ENCODE assay signal across 27 cellular contexts in the genomic region with DNA sequence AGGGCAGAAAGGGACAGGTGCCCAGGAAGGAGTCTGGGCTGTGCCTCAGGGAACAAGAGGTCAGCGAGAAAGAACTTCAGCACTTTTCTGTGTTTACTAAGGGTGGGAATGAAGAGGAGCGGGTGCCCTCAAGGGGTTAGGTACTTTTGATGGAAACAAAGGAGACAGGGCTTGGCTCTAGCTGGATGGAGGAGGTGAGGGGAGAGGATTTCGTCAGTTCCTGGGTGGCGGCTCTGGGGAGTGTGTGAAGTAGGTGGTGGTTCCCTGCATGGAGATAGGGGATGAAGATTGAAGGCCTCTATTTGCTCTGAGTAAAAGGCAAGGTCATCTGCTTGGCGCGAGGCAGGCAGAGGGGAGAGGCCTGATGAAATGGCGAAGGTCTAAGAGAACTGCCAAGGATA. TPM values are rescaled to one million over a fixed set of nuclear protein-coding genes. Genes with fewer than 3 reads are reported as not detected.
DNase-seq lines count a peak whose midpoint lies in the region; ATAC-seq, FAIRE-seq and TF ChIP-seq lines count a peak whose summit lies in the region.
"Had no signal": no experiment of that assay in that cellular context is flagged by ENCODE, and none has a peak within 500 bp of the region (broad histone marks: within the 10 kb centered on the region; RNA-seq: fewer than 3 reads in every experiment).

No MANE protein-coding gene starts in this region.

- H3K36me3 ChIP-seq in naive thymus-derived CD4-positive, alpha-beta T cell (ENCODE audit: control insufficient read depth in 2 of 3, insufficient read depth in 3 of 3, low read length in 3 of 3) = peaks cover 0 to 45% (median 0%) of the 10 kb centered on the region in 3 experiments

- no peak overlapping the region for H3K4me3 ChIP-seq in naive thymus-derived CD4-positive, alpha-beta T cell (ENCODE audit: low read length)
- H3K4me3 ChIP-seq: coronary artery, Peyer's patch, psoas muscle, smooth muscle cell, testis had no signal

- H3K4ac ChIP-seq in H9 (ENCODE audit: low read depth, low read length) = no peak overlapping the region

- no peak overlapping the region for H3K9ac ChIP-seq in H9 (ENCODE audit: extremely low read depth, insufficient read length, low read length)

- peaks cover 34% of the 10 kb centered on the region for H3K4me1 Mint-ChIP-seq in T-helper 1 cell treated with Interleukin-12 subunit alpha and Interleukin-12 subunit beta and Interleukin-4 antibody, amounts not matched to agents 30 μg/mL and 1 μg/mL, for 36 hours (ENCODE audit: low read depth)
- peaks cover 3 to 6% of the 10 kb centered on the region in 2 experiments for H3K4me1 Mint-ChIP-seq in H9
- H3K4me1 Mint-ChIP-seq in activated T-helper 2 cell treated with anti-CD3 and anti-CD28 coated beads, Interferon-gamma antibody, Interleukin-2, Interleukin-4, amounts not matched to agents 10 μg/mL and 5 μg/mL and 100 μg/mL, durations not matched to agents 14 hours and 24 hours and 36 hours (ENCODE audit: low read depth) = peaks cover 52% of the 10 kb centered on the region
- peaks cover 14 to 36% (median 32%) of the 10 kb centered on the region in 7 donors for H3K4me1 Mint-ChIP-seq in naive thymus-derived CD4-positive, alpha-beta T cell

- peak overlapping the region; percentile 56 for H3K4me3 Mint-ChIP-seq in T-helper 1 cell treated with Interleukin-12 subunit alpha and Interleukin-12 subunit beta and Interleukin-4 antibody, amounts not matched to agents 30 μg/mL and 1 μg/mL, for 36 hours
- H3K4me3 Mint-ChIP-seq in H9 = no peak overlapping the region
- no peak overlapping the region for H3K4me3 Mint-ChIP-seq in activated T-helper 2 cell treated with anti-CD3 and anti-CD28 coated beads, Interferon-gamma antibody, Interleukin-2, Interleukin-4, amounts not matched to agents 10 μg/mL and 5 μg/mL and 100 μg/mL, durations not matched to agents 14 hours and 24 hours and 36 hours (ENCODE audit: low read depth)
- H3K4me3 Mint-ChIP-seq in naive thymus-derived CD4-positive, alpha-beta T cell = peak overlapping the region in 9 of 10 donors; percentile 12 to 64 (median 56)

- intact Hi-C loops in activated T-helper 2 cell treated with anti-CD3 and anti-CD28 coated beads, Interferon-gamma antibody, Interleukin-2, Interleukin-4, amounts not matched to agents 10 μg/mL and 5 μg/mL and 100 μg/mL, durations not matched to agents 14 hours and 24 hours and 36 hours (cut with micrococcal nuclease) = loop anchor here (2.0 kb wide), 1 partner anchor 32 kb away; no protein-coding TSS in a partner anchor
- intact Hi-C loops in naive thymus-derived CD4-positive, alpha-beta T cell (cut with micrococcal nuclease) = loop anchor here in 1 of 2 donors (5.0 kb wide), 1 partner anchor 39 kb away; the partner anchor contains the start of gene RAB22A

- no peak for TF ChIP-seq CTCF in H9 (conservative IDR thresholded peaks at IDR 0.05)

- no peak overlapping the region for H3K23ac ChIP-seq in H9 (ENCODE audit: insufficient read length, low read depth, low read length)

- no peaks in the 10 kb centered on the region for H3K27me3 ChIP-seq in H9 (ENCODE audit: insufficient read depth, low read length)
- no peaks in the 10 kb centered on the region for H3K27me3 ChIP-seq in naive thymus-derived CD4-positive, alpha-beta T cell (ENCODE audit: control insufficient read depth in 2 of 2, insufficient read depth in 2 of 2, low read length in 2 of 2)
- H3K27me3 ChIP-seq: BE2C, Peyer's patch, testis had no signal

- peaks cover 2% of the 10 kb centered on the region for H4K20me1 ChIP-seq in H9 (ENCODE audit: control insufficient read depth, insufficient read depth, insufficient read length)

- H4K91ac ChIP-seq in H9 (ENCODE audit: insufficient read length, low read depth, low read length) = no peak overlapping the region

- no peak for FAIRE-seq in HTR-8/SVneo (lab: Jason Lieb, UNC)
- FAIRE-seq: kidney had no signal

- H3K36me3 Mint-ChIP-seq in T-helper 1 cell treated with Interleukin-12 subunit alpha and Interleukin-12 subunit beta and Interleukin-4 antibody, amounts not matched to agents 30 μg/mL and 1 μg/mL, for 36 hours (ENCODE audit: low read depth) = peaks cover 37% of the 10 kb centered on the region
- H3K36me3 Mint-ChIP-seq in H9 (ENCODE audit: insufficient read depth in 1 of 3, low read depth in 3 of 3) = peaks cover 4 to 24% (median 17%) of the 10 kb centered on the region in 3 experiments; a peak in 6 of 7 replicates
- peaks cover 52% of the 10 kb centered on the region for H3K36me3 Mint-ChIP-seq in activated T-helper 2 cell treated with anti-CD3 and anti-CD28 coated beads, Interferon-gamma antibody, Interleukin-2, Interleukin-4, amounts not matched to agents 10 μg/mL and 5 μg/mL and 100 μg/mL, durations not matched to agents 14 hours and 24 hours and 36 hours (ENCODE audit: low read depth)
- peaks cover 0 to 32% (median 22%) of the 10 kb centered on the region in 5 donors for H3K36me3 Mint-ChIP-seq in naive thymus-derived CD4-positive, alpha-beta T cell

- no peak overlapping the region for H3K14ac ChIP-seq in H9 (ENCODE audit: insufficient read depth, low read length)

- no peak overlapping the region for H3K56ac ChIP-seq in H9 (ENCODE audit: insufficient read length, low read depth, low read length)

- no peak overlapping the region for H3T11ph ChIP-seq in H9 (ENCODE audit: low read length)

- H3K79me1 ChIP-seq in H9 (ENCODE audit: insufficient read depth, low read depth, low read length, poor library complexity, severe bottlenecking) = no peaks in the 10 kb centered on the region

- H3K27ac ChIP-seq in H9 (ENCODE audit: insufficient read length, low read depth, low read length) = no peak overlapping the region
- H3K27ac ChIP-seq in naive thymus-derived CD4-positive, alpha-beta T cell (ENCODE audit: low read depth, low read length) = no peak overlapping the region
- H3K27ac ChIP-seq: coronary artery, Peyer's patch, psoas muscle, testis had no signal

- POLR2A ChIA-PET in naive thymus-derived CD4-positive, alpha-beta T cell (lab: Charles Lee) = no interaction called here

- H4K8ac ChIP-seq in H9 (replicated peaks; ENCODE audit: insufficient read length, low read depth, low read length) = no peak overlapping the region

- H3K23me2 ChIP-seq in H9 (ENCODE audit: insufficient read length, low read depth, low read length, poor library complexity, severe bottlenecking) = no peaks in the 10 kb centered on the region

- CTCF ChIA-PET in naive thymus-derived CD4-positive, alpha-beta T cell (lab: Charles Lee) = no interaction called here

- H3K4me2 ChIP-seq in H9 (ENCODE audit: insufficient read depth, insufficient read length, low read length) = no peak overlapping the region
- H3K4me2 ChIP-seq: smooth muscle cell had no signal

- no CpG with 5 or more reads among the region's 7 CpGs for WGBS in H9 (ENCODE audit: extremely low coverage, insufficient read length, low lambda C conversion rate)

- no peaks in the 10 kb centered on the region for H3K9me3 Mint-ChIP-seq in T-helper 1 cell treated with Interleukin-12 subunit alpha and Interleukin-12 subunit beta and Interleukin-4 antibody, amounts not matched to agents 30 μg/mL and 1 μg/mL, for 36 hours
- H3K9me3 Mint-ChIP-seq in H9 = no peaks in the 10 kb centered on the region
- peaks cover 2% of the 10 kb centered on the region for H3K9me3 Mint-ChIP-seq in activated T-helper 2 cell treated with anti-CD3 and anti-CD28 coated beads, Interferon-gamma antibody, Interleukin-2, Interleukin-4, amounts not matched to agents 10 μg/mL and 5 μg/mL and 100 μg/mL, durations not matched to agents 14 hours and 24 hours and 36 hours
- H3K9me3 Mint-ChIP-seq in naive thymus-derived CD4-positive, alpha-beta T cell = no peaks in the 10 kb centered on the region

- no peak overlapping the region for H2BK5ac ChIP-seq in H9 (ENCODE audit: insufficient read length, low read length)

- H2AK5ac ChIP-seq in H9 (ENCODE audit: insufficient read length, low read length) = no peak overlapping the region

- no peaks in the 10 kb centered on the region for H3K79me2 ChIP-seq in H9 (ENCODE audit: insufficient read depth, low read length)

- H2BK20ac ChIP-seq in H9 (ENCODE audit: low read depth, low read length, poor library complexity, severe bottlenecking) = no peak overlapping the region

- H4K5ac ChIP-seq in H9 (ENCODE audit: insufficient read length, low read depth, low read length) = no peak overlapping the region

- H3K9me3 ChIP-seq in H9 (ENCODE audit: control insufficient read depth, low read depth, low read length) = no peaks in the 10 kb centered on the region
- H3K9me3 ChIP-seq in naive thymus-derived CD4-positive, alpha-beta T cell (ENCODE audit: control insufficient read depth in 2 of 3, low read length in 3 of 3) = no peaks in the 10 kb centered on the region
- H3K9me3 ChIP-seq: BE2C, Peyer's patch, psoas muscle, testis had no signal

- H3K18ac ChIP-seq in H9 (ENCODE audit: insufficient read length, low read depth, low read length) = no peak overlapping the region

- H3K27ac Mint-ChIP-seq in T-helper 1 cell treated with Interleukin-12 subunit alpha and Interleukin-12 subunit beta and Interleukin-4 antibody, amounts not matched to agents 30 μg/mL and 1 μg/mL, for 36 hours = peak overlapping the region; percentile 53
- H3K27ac Mint-ChIP-seq in H9 = peak overlapping the region in 2 of 3 experiments; percentile 2 to 86; a peak in 4 of 7 replicates
- peak overlapping the region; percentile 92 for H3K27ac Mint-ChIP-seq in activated T-helper 2 cell treated with anti-CD3 and anti-CD28 coated beads, Interferon-gamma antibody, Interleukin-2, Interleukin-4, amounts not matched to agents 10 μg/mL and 5 μg/mL and 100 μg/mL, durations not matched to agents 14 hours and 24 hours and 36 hours
- H3K27ac Mint-ChIP-seq in naive thymus-derived CD4-positive, alpha-beta T cell = peak overlapping the region; percentile 38 to 79 (median 65)

- DNase-seq in T-helper 1 cell = no peak
- no peak for DNase-seq in H9
- DNase-seq in activated T-helper 2 cell treated with anti-CD3 and anti-CD28 coated beads, Interferon-gamma antibody, Interleukin-2, Interleukin-4, amounts not matched to agents 10 μg/mL and 5 μg/mL and 100 μg/mL, durations not matched to agents 14 hours and 24 hours and 36 hours (ENCODE audit: low spot score) = no peak
- DNase-seq in naive thymus-derived CD4-positive, alpha-beta T cell = no peak
- DNase-seq in iPS-NIHi7 (ENCODE audit: extremely low spot score) = no peak
- no peak for DNase-seq in HTR-8/SVneo (ENCODE audit: insufficient read length, low spot score)
- no peak for DNase-seq in DMS 273 (lab: John Stamatoyannopoulos, UW; ENCODE audit: unreplicated experiment)
- DNase-seq: 8988T; activated effector memory CD4-positive, alpha-beta T cell treated with Interleukin-2 at 50 U/mL for 16 hours; BE2C; DMS 273 treated with DMSO at 0.1 percent for 48 hours; hippocampal formation; kidney; mesendoderm; NCI-H1694 treated with DMSO at 0.1 percent for 48 hours; NCI-H226; psoas muscle; stimulated activated CD8-positive, alpha-beta memory T cell treated with anti-CD3 and anti-CD28 coated beads, Interleukin-4, amount 100 ng/mL, for 48 hours; testis had no signal

- H2BK12ac ChIP-seq in H9 (ENCODE audit: insufficient read length, low read depth, low read length) = no peak overlapping the region

- H3K27me3 Mint-ChIP-seq in T-helper 1 cell treated with Interleukin-12 subunit alpha and Interleukin-12 subunit beta and Interleukin-4 antibody, amounts not matched to agents 30 μg/mL and 1 μg/mL, for 36 hours (ENCODE audit: low read depth) = no peaks in the 10 kb centered on the region
- H3K27me3 Mint-ChIP-seq in H9 (ENCODE audit: low read depth) = no peaks in the 10 kb centered on the region
- no peaks in the 10 kb centered on the region for H3K27me3 Mint-ChIP-seq in activated T-helper 2 cell treated with anti-CD3 and anti-CD28 coated beads, Interferon-gamma antibody, Interleukin-2, Interleukin-4, amounts not matched to agents 10 μg/mL and 5 μg/mL and 100 μg/mL, durations not matched to agents 14 hours and 24 hours and 36 hours (ENCODE audit: low read depth)
- H3K27me3 Mint-ChIP-seq in naive thymus-derived CD4-positive, alpha-beta T cell = no peaks in the 10 kb centered on the region

- H2AFZ ChIP-seq in H9 (ENCODE audit: low read length) = no peak overlapping the region

- no peak for ATAC-seq in naive thymus-derived CD4-positive, alpha-beta T cell
- ATAC-seq: psoas muscle, SK-N-SH treated with all-trans-retinoic acid at 6 μM for 48 hours had no signal

- H2BK120ac ChIP-seq in H9 (ENCODE audit: low read depth, low read length, poor library complexity, severe bottlenecking) = no peak overlapping the region

- H2BK15ac ChIP-seq in H9 (ENCODE audit: low read depth, low read length) = no peak overlapping the region

- H3K4me1 ChIP-seq in H9 (ENCODE audit: insufficient read depth, low read length) = no peaks in the 10 kb centered on the region
- H3K4me1 ChIP-seq in naive thymus-derived CD4-positive, alpha-beta T cell (ENCODE audit: control insufficient read depth in 2 of 2, insufficient read depth in 2 of 2, low read length in 2 of 2) = peaks cover 7 to 8% of the 10 kb centered on the region in 2 donors
- H3K4me1 ChIP-seq: psoas muscle, testis had no signal

RNA-seq across cellular contexts. Expression of gene ANKRD60, which starts 40.0 kb away (rescaled TPM):
- total RNA-seq in H9 (2021) = not detected in 2 replicates
- not detected in 2 replicates for total RNA-seq in activated T-helper 2 cell treated with anti-CD3 and anti-CD28 coated beads, Interferon-gamma antibody, Interleukin-2, Interleukin-4, amounts not matched to agents 10 μg/mL and 5 μg/mL and 100 μg/mL, durations not matched to agents 14 hours and 24 hours and 36 hours
- total RNA-seq in naive thymus-derived CD4-positive, alpha-beta T cell = not detected
- not detected for polyA plus RNA-seq in naive thymus-derived CD4-positive, alpha-beta T cell
- total RNA-seq: activated CD8-positive, alpha-beta memory T cell treated with anti-CD3 and anti-CD28 coated beads for 36 hours; fibroblast of villous mesenchyme; kidney; M059J; Peyer's patch; psoas muscle; smooth muscle cell had no signal
- polyA plus RNA-seq: psoas muscle, smooth muscle cell had no signal

RNA-seq across cellular contexts. Expression of gene RAB22A, which starts 41.1 kb away (rescaled TPM):
- 5.7 and 6.3 TPM in 2 replicates for total RNA-seq in H9 (2021)
- total RNA-seq in activated T-helper 2 cell treated with anti-CD3 and anti-CD28 coated beads, Interferon-gamma antibody, Interleukin-2, Interleukin-4, amounts not matched to agents 10 μg/mL and 5 μg/mL and 100 μg/mL, durations not matched to agents 14 hours and 24 hours and 36 hours = 16.0 and 16.3 TPM in 2 replicates
- total RNA-seq in naive thymus-derived CD4-positive, alpha-beta T cell = 10 to 100 TPM; 17.3 to 24.7 (median 17.8) TPM
- polyA plus RNA-seq in naive thymus-derived CD4-positive, alpha-beta T cell = 10 to 100 TPM; 10.4 to 12.2 TPM

Comparison
In these comparisons a context has a peak if more than half of its experiments do, and no peak if none do; other contexts are left out.
1. H3K4me3 Mint-ChIP-seq: peak in T-helper 1 cell treated with Interleukin-12 subunit alpha and Interleukin-12 subunit beta and Interleukin-4 antibody, amounts not matched to agents 30 μg/mL and 1 μg/mL, for 36 hours (single experiment) and naive thymus-derived CD4-positive, alpha-beta T cell (9 of 10); none in H9 (0 of 2) and activated T-helper 2 cell treated with anti-CD3 and anti-CD28 coated beads, Interferon-gamma antibody, Interleukin-2, Interleukin-4, amounts not matched to agents 10 μg/mL and 5 μg/mL and 100 μg/mL, durations not matched to agents 14 hours and 24 hours and 36 hours (single experiment).
2. Peak in every context shown above with its lines, with median percentiles within 50 percentile points of each other: H3K27ac Mint-ChIP-seq.